In the genomic region with DNA sequence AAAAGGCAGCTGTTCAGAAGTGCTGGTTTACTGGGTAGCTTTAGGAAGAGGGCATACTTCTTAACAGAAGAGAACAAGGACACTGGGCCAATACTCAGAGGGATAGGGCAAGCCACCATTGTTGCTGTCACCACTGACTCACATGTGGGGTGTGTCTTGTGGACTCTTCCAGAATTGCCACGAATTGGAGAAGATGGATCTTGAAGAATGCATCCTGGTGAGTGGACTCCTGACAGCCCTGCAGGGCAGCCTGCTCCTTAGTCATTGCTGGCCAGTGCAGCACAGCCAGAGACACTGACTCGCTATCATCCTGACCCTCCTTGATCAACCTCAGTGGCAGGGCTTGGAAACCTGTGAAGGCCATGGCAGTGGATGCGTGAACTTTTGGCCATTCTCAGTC, we compare ENCODE assay signal across 15 cellular contexts.
A peak's percentile ranks its signal among the peaks of the same experiment; 100 is the strongest.
DNase-seq lines count a peak whose midpoint lies in the region; ATAC-seq, FAIRE-seq and TF ChIP-seq lines count a peak whose summit lies in the region.
"Had no signal": no experiment of that assay in that cellular context is flagged by ENCODE, and none has a peak within 500 bp of the region (broad histone marks: within the 10 kb centered on the region; RNA-seq: fewer than 3 reads in every experiment).

No MANE protein-coding gene starts in this region.

- H4K91ac ChIP-seq in trophoblast cell (ENCODE audit: low read depth, low read length), result no peak overlapping the region

- peaks cover 0 to 3% of the 10 kb centered on the region in 2 donors for H3K36me3 Mint-ChIP-seq in CD14-positive monocyte
- H3K36me3 Mint-ChIP-seq: activated CD4-positive, alpha-beta memory T cell treated with anti-CD3 and anti-CD28 coated beads for 36 hours had no signal

- H3K36me3 ChIP-seq in trophoblast cell (ENCODE audit: control insufficient read depth in 1 of 2, insufficient read depth in 2 of 2, low read length in 2 of 2) (peaks cover 8 to 16% of the 10 kb centered on the region in 2 experiments), transverse colon (no peaks in the 10 kb centered on the region)

- no CpG with 5 or more reads among the region's 3 CpGs for WGBS in trophoblast cell (ENCODE audit: extremely low coverage, insufficient coverage, insufficient read length)
- WGBS in transverse colon (ENCODE audit: low coverage in 1 of 2), 2 donors, result 94% methylated on average over 3 of the region's 3 CpGs; no CpG with 5 or more reads in 1 of the 2 donors

- H3K4me3 Mint-ChIP-seq in CD14-positive monocyte, result no peak overlapping the region
- H3K4me3 Mint-ChIP-seq: activated CD4-positive, alpha-beta memory T cell treated with anti-CD3 and anti-CD28 coated beads for 36 hours had no signal

- TF ChIP-seq CTCF in transverse colon (IDR thresholded peaks at IDR 0.05) (no peak), CD14-positive monocyte (IDR thresholded peaks at IDR 0.05) (no peak)

- H3K9me3 Mint-ChIP-seq in CD14-positive monocyte, result no peaks in the 10 kb centered on the region
- H3K9me3 Mint-ChIP-seq: activated CD4-positive, alpha-beta memory T cell treated with anti-CD3 and anti-CD28 coated beads for 36 hours had no signal

- no peak for TF ChIP-seq EP300 in transverse colon (IDR thresholded peaks at IDR 0.05; ENCODE audit: low read depth)

- no peak for ATAC-seq in GM19035 (IDR thresholded peaks at IDR 0.05; ENCODE audit: unreplicated experiment)
- ATAC-seq: sciatic nerve had no signal

- H3K27me3 ChIP-seq in trophoblast cell (ENCODE audit: insufficient read depth, low read length) (no peaks in the 10 kb centered on the region), transverse colon (no peaks in the 10 kb centered on the region)
- H3K27me3 ChIP-seq: esophagus squamous epithelium had no signal

- no peak overlapping the region for H3K14ac ChIP-seq in trophoblast cell (ENCODE audit: low read length)

- peaks cover 2% of the 10 kb centered on the region for H3K9me3 ChIP-seq in trophoblast cell (ENCODE audit: insufficient read depth, low read depth, low read length)
- H3K9me3 ChIP-seq in transverse colon, result no peaks in the 10 kb centered on the region
- H3K9me3 ChIP-seq: esophagus squamous epithelium had no signal

- in situ Hi-C loops in transverse colon (cut with MboI; ENCODE audit: low pct_ligation_motif_present in 1 of 4, low pct_unique_long_range_greater_than_20kb in 1 of 4, low sequenced_read_pairs in 3 of 4), result loop anchor here in 1 of 4 donors (10.0 kb wide), 1 partner anchor 243 kb away; no protein-coding TSS in a partner anchor

- DNase-seq in GM04504 (ENCODE audit: low read depth), result peak; percentile 58
- DNase-seq in RCC 7860 (ENCODE audit: low spot score), result peak; percentile 59
- peak; percentile 42 for DNase-seq in fibroblast of gingiva (ENCODE audit: low read depth)
- peak; percentile 61 to 62 for DNase-seq in trophoblast cell
- no peak for DNase-seq in transverse colon
- no peak for DNase-seq in CD14-positive monocyte (ENCODE audit: low spot score)
- DNase-seq: activated CD4-positive, alpha-beta memory T cell treated with anti-CD3 and anti-CD28 coated beads for 36 hours; esophagus squamous epithelium; NCI-H187; NCI-H748 treated with DMSO at 0.1 percent for 48 hours; Right ventricle myocardium superior; substantia nigra; T-helper 9 cell had no signal

- H3K27ac Mint-ChIP-seq in CD14-positive monocyte, result peak overlapping the region in 1 of 7 donors; percentile 42
- H3K27ac Mint-ChIP-seq: activated CD4-positive, alpha-beta memory T cell treated with anti-CD3 and anti-CD28 coated beads for 36 hours had no signal

- H3K23ac ChIP-seq in trophoblast cell (ENCODE audit: low read length), result no peak overlapping the region

- no peak overlapping the region for H3K4me2 ChIP-seq in trophoblast cell (ENCODE audit: low read length)

- H3K9ac ChIP-seq in trophoblast cell (ENCODE audit: low read length), result no peak overlapping the region

- H3K4ac ChIP-seq in trophoblast cell (ENCODE audit: low read depth, low read length), result no peak overlapping the region

- TF ChIP-seq POLR2A in transverse colon (IDR thresholded peaks at IDR 0.05), result no peak

- H2BK12ac ChIP-seq in trophoblast cell (ENCODE audit: low read length), result no peak overlapping the region

- H3K4me3 ChIP-seq in trophoblast cell (ENCODE audit: low read depth, low read length), result no peak overlapping the region
- no peak overlapping the region for H3K4me3 ChIP-seq in transverse colon
- H3K4me3 ChIP-seq: esophagus squamous epithelium had no signal

- no peak overlapping the region for H2BK5ac ChIP-seq in trophoblast cell (ENCODE audit: low read depth, low read length, poor library complexity)

- H3K27me3 Mint-ChIP-seq in CD14-positive monocyte (ENCODE audit: low read depth in 3 of 3), result peaks cover 0 to 2% (median 0%) of the 10 kb centered on the region in 3 donors
- H3K27me3 Mint-ChIP-seq: activated CD4-positive, alpha-beta memory T cell treated with anti-CD3 and anti-CD28 coated beads for 36 hours had no signal

- H4K8ac ChIP-seq in trophoblast cell (ENCODE audit: low read depth, low read length), result no peak overlapping the region

- H2AK5ac ChIP-seq in trophoblast cell (ENCODE audit: low read length), result no peak overlapping the region

- intact Hi-C loops in transverse colon (cut with DNase I; ENCODE audit: low total_unique reads) (no loop called here), CD14-positive monocyte (cut with micrococcal nuclease) (no loop called here)

- H3K79me2 ChIP-seq in trophoblast cell (ENCODE audit: control insufficient read depth, insufficient read depth, low read length, poor library complexity), result no peaks in the 10 kb centered on the region

- no peak for FAIRE-seq in RCC 7860 (lab: Jason Lieb, UNC)

- no peaks in the 10 kb centered on the region for H3K79me1 ChIP-seq in trophoblast cell (ENCODE audit: low read length)

- no peak overlapping the region for H4K12ac ChIP-seq in trophoblast cell (ENCODE audit: low read depth, low read length)

- H3K4me1 ChIP-seq in trophoblast cell (ENCODE audit: control insufficient read depth in 1 of 2, insufficient read depth in 2 of 2, low read length in 2 of 2) (no peaks in the 10 kb centered on the region), transverse colon (peaks cover 0 to 2% (median 0%) of the 10 kb centered on the region in 4 donors)

- H2BK120ac ChIP-seq in trophoblast cell (ENCODE audit: insufficient read depth, low read length, poor library complexity), result no peak overlapping the region

- H3K18ac ChIP-seq in trophoblast cell (ENCODE audit: low read length), result no peak overlapping the region

- H3K27ac ChIP-seq in trophoblast cell (ENCODE audit: low read depth, low read length), result no peak overlapping the region
- no peak overlapping the region for H3K27ac ChIP-seq in transverse colon
- H3K27ac ChIP-seq: esophagus squamous epithelium had no signal

- H3K4me1 Mint-ChIP-seq in CD14-positive monocyte, result peaks cover under 1% of the 10 kb centered on the region

- H2AFZ ChIP-seq in trophoblast cell (ENCODE audit: insufficient read depth, low read length, poor library complexity), result no peak overlapping the region

Comparison
In these comparisons a context has a peak if more than half of its experiments do, and no peak if none do; other contexts are left out.
1. DNase-seq: peak in GM04504 (single experiment), RCC 7860 (single experiment), fibroblast of gingiva (single experiment) and trophoblast cell (2 of 2); none in transverse colon (single experiment) and CD14-positive monocyte (single experiment).